24 cellular contexts compared by ENCODE assay signal in the genomic region with DNA sequence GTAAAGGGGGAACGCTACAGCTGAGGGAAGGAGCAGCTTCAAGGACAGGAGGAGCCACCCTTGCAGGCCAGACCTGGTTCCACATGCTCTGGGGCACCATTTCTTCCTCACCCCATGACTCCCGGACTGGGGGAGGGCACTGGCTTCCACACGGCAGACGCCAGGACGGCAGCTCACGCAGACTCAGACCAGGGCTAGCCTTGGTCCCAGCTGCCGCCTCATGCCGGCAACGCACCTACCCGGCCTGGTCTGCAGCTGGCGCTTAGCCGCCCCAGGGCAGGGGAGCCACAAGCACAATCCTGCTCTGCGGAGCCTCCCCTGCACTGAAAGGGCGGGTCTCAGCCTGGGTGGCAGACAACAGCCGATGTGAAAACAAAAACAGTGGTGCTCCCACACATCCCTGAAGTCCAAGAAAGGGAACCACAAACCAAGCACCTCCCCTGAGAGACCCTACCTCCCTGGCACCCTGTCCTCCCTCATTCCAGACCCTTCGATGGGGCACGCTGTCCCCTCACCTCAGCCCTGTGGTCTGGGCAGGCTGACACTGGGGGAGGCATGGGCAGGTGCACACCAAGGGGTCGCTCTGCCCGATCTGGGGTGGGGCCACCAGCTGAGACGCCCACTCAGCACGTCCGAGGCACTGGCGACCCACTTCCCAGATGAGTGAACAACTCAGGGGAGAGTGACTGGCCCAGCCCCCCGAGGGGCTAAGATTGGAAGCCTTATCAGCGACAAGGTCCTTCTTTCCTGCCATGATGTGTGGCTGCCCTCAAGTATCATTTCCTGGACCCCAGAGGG.
DNase-seq lines count a peak whose midpoint lies in the region; ATAC-seq and TF ChIP-seq lines count a peak whose summit lies in the region.
"Had no signal": no experiment of that assay in that cellular context is flagged by ENCODE, and none has a peak within 500 bp of the region (broad histone marks: within the 10 kb centered on the region; RNA-seq: fewer than 3 reads in every experiment).

No MANE protein-coding gene starts in this region.

- H3K27me3 ChIP-seq in esophagus squamous epithelium (no peaks in the 10 kb centered on the region), sigmoid colon (no peaks in the 10 kb centered on the region)
- H3K27me3 ChIP-seq: cardiac muscle cell, heart right ventricle had no signal

- H3K9me3 ChIP-seq in esophagus squamous epithelium, result no peaks in the 10 kb centered on the region
- H3K9me3 ChIP-seq in sigmoid colon, result no peaks in the 10 kb centered on the region
- H3K9me3 ChIP-seq: Caco-2, heart right ventricle had no signal

- no peak for TF ChIP-seq CTCF in esophagus squamous epithelium (IDR thresholded peaks at IDR 0.05)
- no peak for TF ChIP-seq CTCF in sigmoid colon (IDR thresholded peaks at IDR 0.05)

- H3K4me1 ChIP-seq in esophagus squamous epithelium (peaks cover 2 to 44% (median 18%) of the 10 kb centered on the region in 3 donors), sigmoid colon (peaks cover 0 to 62% (median 43%) of the 10 kb centered on the region in 4 donors)
- H3K4me1 ChIP-seq: Caco-2 had no signal

- WGBS in esophagus squamous epithelium, 2 donors, result 88 to 100% methylated on average over 2 to 8 of the region's 25 CpGs
- WGBS in sigmoid colon, 2 donors, result 95% methylated on average over 25 of the region's 25 CpGs

- peak; percentile 71 for DNase-seq in D341Med (ENCODE audit: low spot score)
- DNase-seq in NCI-H69 (lab: John Stamatoyannopoulos, UW), result peak; percentile 66
- DNase-seq in esophagus squamous epithelium (lab: John Stamatoyannopoulos, UW), result no peak
- DNase-seq in sigmoid colon, result no peak
- no peak for DNase-seq in NCI-H748 (lab: John Stamatoyannopoulos, UW; ENCODE audit: unreplicated experiment)
- DNase-seq: activated CD4-positive, alpha-beta T cell treated with anti-CD3 and anti-CD28 coated beads, Interleukin-2, amount 50 U/mL, for 1 hour; activated gamma-delta T cell; amniotic stem cell; Caco-2; effector CD4-positive, alpha-beta T cell; HCEC 1CT; heart right ventricle; mesenchymal stem cell; NCI-H1930; NCI-H510A treated with DMSO at 0.1 percent for 48 hours; nephron progenitor cell; OCI-M1; stimulated activated CD4-positive, alpha-beta T cell treated with anti-CD3 and anti-CD28 coated beads, Interleukin-15, amount 100 ng/mL, for 24 hours; stimulated activated naive CD8-positive, alpha-beta T cell treated with anti-CD3 and anti-CD28 coated beads, Interleukin-15, Interleukin-2, amounts not matched to agents 100 U/mL and 50 U/mL, for 24 hours had no signal

- TF ChIP-seq POLR2A in esophagus squamous epithelium (IDR thresholded peaks at IDR 0.05) (no peak), sigmoid colon (IDR thresholded peaks at IDR 0.05) (no peak)

- no peak for ATAC-seq in GM18870 (IDR thresholded peaks at IDR 0.05; ENCODE audit: unreplicated experiment)
- no peak for ATAC-seq in HG03196 (IDR thresholded peaks at IDR 0.05; ENCODE audit: unreplicated experiment)
- no peak for ATAC-seq in HG03571 (IDR thresholded peaks at IDR 0.05; ENCODE audit: unreplicated experiment)
- ATAC-seq: stimulated activated naive CD8-positive, alpha-beta T cell treated with anti-CD3 and anti-CD28 coated beads, Interleukin-15, Interleukin-2, amounts not matched to agents 100 U/mL and 50 U/mL, for 24 hours had no signal

- H3K27ac ChIP-seq in esophagus squamous epithelium (peak overlapping the region in 3 of 4 donors; percentile 50 to 68 (median 59)), sigmoid colon (peak overlapping the region; percentile 69 to 84 (median 78))
- H3K27ac ChIP-seq: cardiac muscle cell, SK-N-MC had no signal

- no peak for TF ChIP-seq EP300 in sigmoid colon (IDR thresholded peaks at IDR 0.05)

- H3K4me3 ChIP-seq in esophagus squamous epithelium (no peak overlapping the region), sigmoid colon (no peak overlapping the region)
- H3K4me3 ChIP-seq: cardiac muscle cell, heart right ventricle, SK-N-MC had no signal

- H3K36me3 ChIP-seq in esophagus squamous epithelium (peaks cover 0 to 14% (median 0%) of the 10 kb centered on the region in 3 donors), sigmoid colon (peaks cover 0 to 5% (median 0%) of the 10 kb centered on the region in 4 donors)
- H3K36me3 ChIP-seq: cardiac muscle cell had no signal

- intact Hi-C loops in esophagus squamous epithelium (cut with DNase I) (no loop called here), sigmoid colon (cut with DNase I) (no loop called here)

Comparison
In these comparisons a context has a peak if more than half of its experiments do, and no peak if none do; other contexts are left out.
1. DNase-seq: peak in D341Med (single experiment) and NCI-H69 (single experiment); none in esophagus squamous epithelium (single experiment), sigmoid colon (single experiment) and NCI-H748 (single experiment).